ENCODE assay signal across 29 cellular contexts in genomic region chr7:152643979-152644559, GRCh38.
"Had no signal": no experiment of that assay in that cellular context is flagged by ENCODE, and none has a peak within 500 bp of the region (broad histone marks: within the 10 kb centered on the region; RNA-seq: fewer than 3 reads in every experiment).

No MANE protein-coding gene starts in this region.

- H3K4me1 Mint-ChIP-seq: activated B cell treated with CpG ODN at 0.5 μM for 24 hours; activated CD4-positive, alpha-beta T cell treated with anti-CD3 and anti-CD28 coated beads, Interleukin-2, amount 10 ng/mL, durations not matched to agents 24 days and 14 days; brain had no signal

- H3K27ac ChIP-seq: Peyer's patch, RWPE1, SJSA1 had no signal

- H3K9me3 Mint-ChIP-seq: activated CD4-positive, alpha-beta memory T cell treated with anti-CD3 and anti-CD28 coated beads for 36 hours had no signal

- DNase-seq: activated B cell treated with CpG ODN at 0.5 μM for 24 hours; activated CD4-positive, alpha-beta memory T cell treated with anti-CD3 and anti-CD28 coated beads for 36 hours; activated CD4-positive, alpha-beta T cell treated with anti-CD3 and anti-CD28 coated beads for 1 hour; activated CD4-positive, alpha-beta T cell treated with anti-CD3 and anti-CD28 coated beads, Interleukin-2, amount 10 ng/mL, durations not matched to agents 24 days and 14 days; activated CD8-positive, alpha-beta memory T cell treated with anti-CD3 and anti-CD28 coated beads for 24 hours; activated effector memory CD4-positive, alpha-beta T cell treated with anti-CD3 and anti-CD28 coated beads, Interleukin-2, amount 50 U/mL, for 16 hours; activated naive CD4-positive, alpha-beta T cell treated with anti-CD3 and anti-CD28 coated beads for 36 hours; activated T-cell treated with anti-CD3 and anti-CD28 coated beads, Interleukin-2, amount 50 U/mL, for 4 hours; amygdala; cerebellar nuclear complex; MG63; MV-4-11; NCI-H1092 treated with DMSO at 0.1 percent for 48 hours; NCI-H1436; NCI-H1694 treated with DMSO at 0.1 percent for 48 hours; NCI-H2029 treated with DMSO at 0.1 percent for 48 hours; NCI-H345; NCI-H510A; NCI-H526 treated with DMSO at 0.1 percent for 48 hours; NCI-H82; Peyer's patch; SHP77; SW 1271 had no signal

- H3K9me3 ChIP-seq: MG63, Peyer's patch, SJSA1 had no signal

- H3K27me3 ChIP-seq: MG63, Peyer's patch, SJSA1 had no signal

- ATAC-seq: activated T-cell treated with anti-CD3 and anti-CD28 coated beads, Interleukin-2, amount 50 U/mL, for 4 hours; SK-N-SH treated with all-trans-retinoic acid at 6 μM for 48 hours had no signal

- H3K4me1 ChIP-seq: Peyer's patch, SJSA1 had no signal

- H3K27ac Mint-ChIP-seq: activated B cell treated with CpG ODN at 0.5 μM for 24 hours; activated CD4-positive, alpha-beta memory T cell treated with anti-CD3 and anti-CD28 coated beads for 36 hours; activated CD4-positive, alpha-beta T cell treated with anti-CD3 and anti-CD28 coated beads, Interleukin-2, amount 10 ng/mL, durations not matched to agents 24 days and 14 days; activated naive CD4-positive, alpha-beta T cell treated with anti-CD3 and anti-CD28 coated beads for 36 hours; activated naive CD8-positive, alpha-beta T cell; brain; T-helper 2 cell treated with Interferon-gamma antibody and Interleukin-4, amounts not matched to agents 5 μg/mL and 100 μg/mL, for 36 hours had no signal

- H3K36me3 ChIP-seq: Peyer's patch had no signal

- H3K27me3 Mint-ChIP-seq: activated B cell treated with CpG ODN at 0.5 μM for 24 hours; activated CD4-positive, alpha-beta memory T cell treated with anti-CD3 and anti-CD28 coated beads for 36 hours; activated CD4-positive, alpha-beta T cell treated with anti-CD3 and anti-CD28 coated beads, Interleukin-2, amount 10 ng/mL, durations not matched to agents 24 days and 14 days; activated naive CD8-positive, alpha-beta T cell; brain had no signal

- H3K4me3 Mint-ChIP-seq: activated B cell treated with CpG ODN at 0.5 μM for 24 hours; activated CD4-positive, alpha-beta memory T cell treated with anti-CD3 and anti-CD28 coated beads for 36 hours; activated CD4-positive, alpha-beta T cell treated with anti-CD3 and anti-CD28 coated beads, Interleukin-2, amount 10 ng/mL, durations not matched to agents 24 days and 14 days; activated naive CD4-positive, alpha-beta T cell treated with anti-CD3 and anti-CD28 coated beads for 36 hours; activated naive CD8-positive, alpha-beta T cell; activated T-cell treated with anti-CD3 and anti-CD28 coated beads, Interleukin-2, amount 50 U/mL, for 4 hours; brain; T-helper 2 cell treated with Interferon-gamma antibody and Interleukin-4, amounts not matched to agents 5 μg/mL and 100 μg/mL, for 36 hours had no signal

- H3K4me3 ChIP-seq: MG63, Peyer's patch, SJSA1 had no signal
